Comparison of ENCODE assay signal across 9 cellular contexts in genomic region chr10:93413252-93413689, GRCh38.
DNase-seq lines count a peak whose midpoint lies in the region; ATAC-seq and TF ChIP-seq lines count a peak whose summit lies in the region.
"Had no signal": no experiment of that assay in that cellular context is flagged by ENCODE, and none has a peak within 500 bp of the region (broad histone marks: within the 10 kb centered on the region; RNA-seq: fewer than 3 reads in every experiment).

No MANE protein-coding gene starts in this region.

- intact Hi-C loops in esophagus muscularis mucosa (cut with DNase I), result no loop called here

- no peak overlapping the region for H3K4me3 ChIP-seq in esophagus muscularis mucosa

- DNase-seq in KG1 (lab: John Stamatoyannopoulos, UW) (peak; percentile 94), esophagus muscularis mucosa (ENCODE audit: extremely low spot score) (no peak), NCI-H774 (lab: John Stamatoyannopoulos, UW) (no peak), NCI-H748 treated with DMSO at 0.1 percent for 48 hours (lab: John Stamatoyannopoulos, UW) (no peak), DMS53 treated with DMSO at 0.1 percent for 48 hours (lab: John Stamatoyannopoulos, UW; ENCODE audit: unreplicated experiment) (no peak)
- peak; percentile 14 for DNase-seq in activated CD4-positive, alpha-beta T cell treated with anti-CD3 and anti-CD28 coated beads for 48 hours
- DNase-seq in stimulated activated CD4-positive, alpha-beta T cell treated with anti-CD3 and anti-CD28 coated beads, Interleukin-4, amount 100 ng/mL, for 1 hour, result peak; percentile 5
- DNase-seq: NCI-H446 treated with DMSO at 0.1 percent for 48 hours had no signal

- TF ChIP-seq CTCF in esophagus muscularis mucosa (IDR thresholded peaks at IDR 0.05), result no peak

- TF ChIP-seq POLR2A in esophagus muscularis mucosa (IDR thresholded peaks at IDR 0.05; ENCODE audit: low read depth), result no peak

- TF ChIP-seq EP300 in esophagus muscularis mucosa (IDR thresholded peaks at IDR 0.05), result no peak

- peak overlapping the region; percentile 21 to 53 (median 41) for H3K27ac ChIP-seq in esophagus muscularis mucosa (replicated peaks in 1 of 4)

- peaks cover 11 to 40% (median 23%) of the 10 kb centered on the region in 4 donors for H3K36me3 ChIP-seq in esophagus muscularis mucosa

- H3K4me1 ChIP-seq in esophagus muscularis mucosa, result peaks cover 10 to 33% (median 22%) of the 10 kb centered on the region in 4 donors

- H3K9me3 ChIP-seq in esophagus muscularis mucosa, result no peaks in the 10 kb centered on the region

- no peaks in the 10 kb centered on the region for H3K27me3 ChIP-seq in esophagus muscularis mucosa

- WGBS in esophagus muscularis mucosa, result 56% methylated on average over 3 of the region's 3 CpGs

- no peak for ATAC-seq in HG03095 (IDR thresholded peaks at IDR 0.05; ENCODE audit: unreplicated experiment)

Comparison
In these comparisons a context has a peak if more than half of its experiments do, and no peak if none do; other contexts are left out.
1. DNase-seq: peak in KG1 (single experiment), activated CD4-positive, alpha-beta T cell treated with anti-CD3 and anti-CD28 coated beads for 48 hours (single experiment) and stimulated activated CD4-positive, alpha-beta T cell treated with anti-CD3 and anti-CD28 coated beads, Interleukin-4, amount 100 ng/mL, for 1 hour (single experiment); none in esophagus muscularis mucosa (single experiment), NCI-H774 (single experiment), NCI-H748 treated with DMSO at 0.1 percent for 48 hours (single experiment) and DMS53 treated with DMSO at 0.1 percent for 48 hours (single experiment).